ENCODE assay signal across 8 cellular contexts in the genomic region with DNA sequence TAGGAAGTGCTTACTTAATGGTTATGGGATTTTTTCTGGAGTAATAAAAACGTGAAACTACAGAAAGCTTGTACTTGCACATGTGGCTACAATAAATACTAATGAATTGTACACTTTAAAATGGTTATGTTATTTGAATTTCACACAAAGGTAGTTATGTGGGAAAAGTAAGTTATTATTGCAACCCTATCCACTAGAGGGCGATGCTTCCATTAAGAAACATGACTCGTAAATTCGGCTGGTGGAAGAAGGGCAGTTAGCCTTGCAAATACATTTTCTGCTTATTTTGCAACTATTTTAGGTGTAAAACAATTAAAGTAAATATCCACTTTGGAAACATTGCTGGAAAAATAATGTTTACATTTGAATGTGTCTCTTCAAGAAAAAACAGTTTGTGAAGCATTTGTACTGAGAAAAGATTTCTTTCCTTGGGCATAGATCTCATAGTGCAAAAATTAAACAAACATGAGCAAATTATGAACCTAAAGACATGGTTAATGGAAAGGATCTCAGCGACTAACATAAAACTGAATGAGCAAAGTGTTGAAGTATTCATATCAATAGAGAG.
DNase-seq lines count a peak whose midpoint lies in the region; ATAC-seq, FAIRE-seq and TF ChIP-seq lines count a peak whose summit lies in the region.

No MANE protein-coding gene starts in this region.

- no peak overlapping the region for H3K27ac ChIP-seq in K562 (ENCODE audit: extremely low read depth, low read depth, low read length)
- H3K27ac ChIP-seq in vagina = no peak overlapping the region

- no peak overlapping the region for H3K9ac ChIP-seq in K562 (ENCODE audit: insufficient read depth in 1 of 2, low read depth in 2 of 2, low read length in 2 of 2)

- H3K9me1 ChIP-seq in K562 (ENCODE audit: control insufficient read depth, insufficient read depth, low read length) = no peaks in the 10 kb centered on the region

- TF ChIP-seq EP300 in K562 (IDR thresholded peaks at IDR 0.05; ENCODE audit: low read length) = no peak

- in situ Hi-C loops in K562 (cut with MboI) = no loop called here

- H3K79me2 ChIP-seq in K562 (ENCODE audit: control insufficient read depth, insufficient read depth, low read length) = no peaks in the 10 kb centered on the region

- POLR2A ChIA-PET in K562 (lab: Yijun Ruan, JAX) = no interaction called here

- DNase-seq in AG20443 (ENCODE audit: low spot score) (peak; percentile 40), GM12892 (ENCODE audit: insufficient read length) (no peak), NCI-H345 (lab: John Stamatoyannopoulos, UW) (peak; percentile 77), K562 (ENCODE audit: extremely low read depth in 1 of 4, low spot score in 3 of 4) (peak; percentile 8 to 58 (median 20)), left kidney (ENCODE audit: low read depth, low spot score) (peak; percentile 83), vagina (ENCODE audit: extremely low spot score in 2 of 2) (no peak)
- no peak for DNase-seq in effector CD4-positive, alpha-beta T cell

- peak; percentile 47 to 71 for TF ChIP-seq RAD21 in K562 (CRISPR knock-in tag; conservative IDR thresholded peaks at IDR 0.05 in 1 of 2, IDR thresholded peaks at IDR 0.05 in 1 of 2)

- TF ChIP-seq CTCF in K562 (IDR thresholded peaks at IDR 0.05 in 2 of 3, conservative IDR thresholded peaks at IDR 0.05 in 1 of 3; ENCODE audit: insufficient read depth in 2 of 3, low read depth in 1 of 3, low read length in 3 of 3) (peak; percentile 17 to 67 (median 55); a peak in 5 of 6 replicates), vagina (IDR thresholded peaks at IDR 0.05) (peak; percentile 34 to 81 (median 51))

- no peak overlapping the region for H3K4me3 ChIP-seq in K562
- no peak overlapping the region for H3K4me3 ChIP-seq in vagina

- CTCF ChIA-PET in K562 (lab: Yijun Ruan, JAX; ENCODE audit: low intra/inter-chr PET ratio) = interaction anchor here (1.7 kb wide), 1 partner anchor 473 kb away, joined by 4 read pairs; no protein-coding TSS in a partner anchor

- no TSS peak for BruUV-seq in K562 (replicated peaks; lab: Mats Ljungman, UMichigan)

- FAIRE-seq in GM12892 (lab: Jason Lieb, UNC) (peak; percentile 77), K562 (lab: Jason Lieb, UNC) (peak; percentile 80)

- no peak overlapping the region for H3K4me2 ChIP-seq in K562 (ENCODE audit: insufficient read depth, low read length)

- no peaks in the 10 kb centered on the region for H4K20me1 ChIP-seq in K562 (replicated peaks; ENCODE audit: control insufficient read depth, insufficient read depth, low read length)

- no peaks in the 10 kb centered on the region for H3K9me3 ChIP-seq in K562 (replicated peaks; ENCODE audit: control insufficient read depth, insufficient read depth, low read depth, low read length)
- no peaks in the 10 kb centered on the region for H3K9me3 ChIP-seq in vagina

- no peak overlapping the region for H2AFZ ChIP-seq in K562 (ENCODE audit: low read depth, low read length)

- H3K36me3 ChIP-seq in K562 (ENCODE audit: control insufficient read depth, insufficient read depth, low read length) (no peaks in the 10 kb centered on the region), vagina (no peaks in the 10 kb centered on the region)

- H3K27me3 ChIP-seq in K562 (ENCODE audit: control insufficient read depth in 2 of 2, insufficient read depth in 2 of 2, low read length in 2 of 2) = no peaks in the 10 kb centered on the region
- H3K27me3 ChIP-seq in vagina = no peaks in the 10 kb centered on the region

- TF ChIP-seq POLR2A in GM12892 (IDR thresholded peaks at IDR 0.05; ENCODE audit: low read depth, low read length) (no peak), K562 (conservative IDR thresholded peaks at IDR 0.05) (no peak), vagina (IDR thresholded peaks at IDR 0.05) (no peak)

- WGBS in K562 (ENCODE audit: insufficient coverage, low coverage, missing lambda C conversion rate) = 1% methylated on average over 5 of the region's 5 CpGs

- ATAC-seq in HG03280 (IDR thresholded peaks at IDR 0.05; ENCODE audit: unreplicated experiment) = peak; percentile 67
- peak; percentile 56; the same call in 2 of the 3 replicates for ATAC-seq in K562

- H3K4me1 ChIP-seq in K562 (replicated peaks in 1 of 2; ENCODE audit: control insufficient read depth in 2 of 2, insufficient read depth in 2 of 2, low read length in 2 of 2) (no peaks in the 10 kb centered on the region), vagina (no peaks in the 10 kb centered on the region)

- intact Hi-C loops in K562 (cut with micrococcal nuclease) (loop anchor here (1.0 to 5.0 kb wide), 2 partner anchors 473 to 706 kb away; no protein-coding TSS in a partner anchor), vagina (cut with DNase I) (loop anchor here (10.0 kb wide), 1 partner anchor 293 kb away; no protein-coding TSS in a partner anchor)

TF ChIP-seq in K562, 482 proteins besides CTCF, POLR2A, EP300 and RAD21:
- TF ChIP-seq ETV5 (CRISPR knock-in tag; IDR thresholded peaks at IDR 0.05; ENCODE audit: low read depth) = no peak
- peak; percentile 47 for TF ChIP-seq ZNF316 (IDR thresholded peaks at IDR 0.05)
- TF ChIP-seq ZKSCAN1 (IDR thresholded peaks at IDR 0.05; ENCODE audit: low read depth, low read length) = no peak
- 0 out of 2 replicates have a peak, but pooled peaks have one; percentile 29 for TF ChIP-seq MAFG (tag; conservative IDR thresholded peaks at IDR 0.05)
- TF ChIP-seq ZNF75A (CRISPR knock-in tag; IDR thresholded peaks at IDR 0.05) = peak; percentile 81
- 0 out of 2 replicates have a peak, but pooled peaks have one; percentile 10 for TF ChIP-seq SMC3 (conservative IDR thresholded peaks at IDR 0.05; ENCODE audit: insufficient read depth, low read depth, low read length)
- peak; percentile 31 for TF ChIP-seq MAFF (IDR thresholded peaks at IDR 0.05; ENCODE audit: low read length)
- no peak for TF ChIP-seq ETV1 (tag; conservative IDR thresholded peaks at IDR 0.05; ENCODE audit: low read depth)

Comparison
In these comparisons a context has a peak if more than half of its experiments do, and no peak if none do; other contexts are left out.
1. DNase-seq: peak in AG20443 (single experiment), NCI-H345 (single experiment), K562 (4 of 4) and left kidney (single experiment); none in GM12892 (single experiment), vagina (0 of 2) and effector CD4-positive, alpha-beta T cell (single experiment).